Comparison of ENCODE assay signal across 9 cellular contexts in the genomic region with DNA sequence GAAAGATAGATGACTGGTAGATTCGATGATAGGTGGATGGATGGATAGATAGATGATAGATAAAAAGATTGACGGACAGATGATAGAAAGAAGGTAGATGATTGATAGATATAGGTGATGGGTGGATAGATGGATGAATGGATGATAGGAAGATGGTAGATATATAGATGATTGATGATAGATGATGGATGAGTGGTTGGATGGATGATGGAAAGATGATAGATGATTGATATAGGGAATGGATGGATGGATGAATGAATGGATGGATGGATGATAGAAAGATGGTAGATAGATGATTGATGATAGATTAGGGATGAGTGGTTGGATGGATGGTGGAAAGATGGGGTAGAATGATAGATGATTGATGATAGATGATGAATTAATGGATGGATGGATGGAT.
"Had no signal": no experiment of that assay in that cellular context is flagged by ENCODE, and none has a peak within 500 bp of the region (broad histone marks: within the 10 kb centered on the region; RNA-seq: fewer than 3 reads in every experiment).

No MANE protein-coding gene starts in this region.

- H3K4me1 ChIP-seq: HAP-1 had no signal

- H2AFZ ChIP-seq: GM23338 had no signal

- ATAC-seq: GM23338, HCT116 had no signal

- H3K9me3 ChIP-seq: HAP-1 had no signal

- H3K27ac Mint-ChIP-seq: GM23338, HFFc6 had no signal

- H3K4me3 Mint-ChIP-seq: GM23338, HFFc6 had no signal

- H3K27ac ChIP-seq: HL-60, KMS-11 had no signal

- H3K36me3 ChIP-seq: HAP-1 had no signal

- H3K4me2 ChIP-seq: GM23338, KMS-11 had no signal

- DNase-seq: H7, HFFc6, Karpas-422, KBM-7 had no signal

- H3K4me3 ChIP-seq: GM23338, HAP-1 had no signal

- H3K9ac ChIP-seq: KMS-11 had no signal

- H3K4me1 Mint-ChIP-seq: GM23338 had no signal

- H3K9me3 Mint-ChIP-seq: GM23338, HFFc6 had no signal
